Comparison of ENCODE assay signal across 13 cellular contexts in genomic region chr20:64164123-64164836, GRCh38. TPM values are rescaled to one million over a fixed set of nuclear protein-coding genes. Genes with fewer than 3 reads are reported as not detected.
DNase-seq lines count a peak whose midpoint lies in the region; ATAC-seq and TF ChIP-seq lines count a peak whose summit lies in the region.
"Had no signal": no experiment of that assay in that cellular context is flagged by ENCODE, and none has a peak within 500 bp of the region (broad histone marks: within the 10 kb centered on the region; RNA-seq: fewer than 3 reads in every experiment).

Gene MYT1 (plus strand): TSS chr20:64164452. CDS start chr20:64198862, 34,410 bp downstream.

- intact Hi-C loops in upper lobe of right lung (cut with DNase I), result no loop called here

- H3K36me3 ChIP-seq in upper lobe of right lung, result no peaks in the 10 kb centered on the region
- H3K36me3 ChIP-seq: ascending aorta, left ventricle myocardium inferior had no signal

- no peaks in the 10 kb centered on the region for H3K9me3 ChIP-seq in upper lobe of right lung
- H3K9me3 ChIP-seq: ascending aorta, left ventricle myocardium inferior had no signal

- H3K27me3 ChIP-seq in upper lobe of right lung, result peaks cover 71% of the 10 kb centered on the region
- H3K27me3 ChIP-seq: ascending aorta had no signal

- TF ChIP-seq CTCF in upper lobe of right lung (IDR thresholded peaks at IDR 0.05), result no peak

- no peak within 1 kb of the TSS for H3K27ac ChIP-seq in upper lobe of right lung
- H3K27ac ChIP-seq: ascending aorta, left ventricle myocardium inferior had no signal

- H3K4me3 ChIP-seq in upper lobe of right lung, result no peak within 1 kb of the TSS
- H3K4me3 ChIP-seq: ascending aorta, left ventricle myocardium inferior had no signal

- DNase-seq in D341Med (ENCODE audit: low spot score), result peak; percentile 83
- DNase-seq in NCI-H1436 (lab: John Stamatoyannopoulos, UW), result peak; percentile 92
- peak; percentile 71 for DNase-seq in NCI-H510A (lab: John Stamatoyannopoulos, UW)
- peak; percentile 86 for DNase-seq in cerebellar cortex (ENCODE audit: low spot score)
- no peak for DNase-seq in OCI-M1 (lab: John Stamatoyannopoulos, UW)
- DNase-seq in upper lobe of right lung, result no peak
- DNase-seq in activated CD4-positive, alpha-beta T cell treated with anti-CD3 and anti-CD28 coated beads, Interleukin-2, amount 50 U/mL, for 1 hour, result no peak
- DNase-seq: activated B cell treated with CpG ODN at 0.5 μM for 24 hours, left ventricle myocardium inferior, SIG-M5 had no signal

- H3K4me1 ChIP-seq in upper lobe of right lung, result no peaks in the 10 kb centered on the region
- H3K4me1 ChIP-seq: ascending aorta, left ventricle myocardium inferior had no signal

- ATAC-seq in upper lobe of right lung (no peak), GM19463 (IDR thresholded peaks at IDR 0.05; ENCODE audit: unreplicated experiment) (no peak)

RNA-seq across cellular contexts. Expression of gene MYT1, which starts in this region (rescaled TPM):
- 0.12 TPM for total RNA-seq in upper lobe of right lung
- total RNA-seq: ascending aorta, MCF 10A had no signal

Comparison
In these comparisons a context has a peak if more than half of its experiments do, and no peak if none do; other contexts are left out.
1. DNase-seq: peak in D341Med (single experiment), NCI-H1436 (single experiment), NCI-H510A (single experiment) and cerebellar cortex (single experiment); none in OCI-M1 (single experiment), upper lobe of right lung (single experiment) and activated CD4-positive, alpha-beta T cell treated with anti-CD3 and anti-CD28 coated beads, Interleukin-2, amount 50 U/mL, for 1 hour (single experiment).